ENCODE assay signal across 1 cellular context in the genomic region with DNA sequence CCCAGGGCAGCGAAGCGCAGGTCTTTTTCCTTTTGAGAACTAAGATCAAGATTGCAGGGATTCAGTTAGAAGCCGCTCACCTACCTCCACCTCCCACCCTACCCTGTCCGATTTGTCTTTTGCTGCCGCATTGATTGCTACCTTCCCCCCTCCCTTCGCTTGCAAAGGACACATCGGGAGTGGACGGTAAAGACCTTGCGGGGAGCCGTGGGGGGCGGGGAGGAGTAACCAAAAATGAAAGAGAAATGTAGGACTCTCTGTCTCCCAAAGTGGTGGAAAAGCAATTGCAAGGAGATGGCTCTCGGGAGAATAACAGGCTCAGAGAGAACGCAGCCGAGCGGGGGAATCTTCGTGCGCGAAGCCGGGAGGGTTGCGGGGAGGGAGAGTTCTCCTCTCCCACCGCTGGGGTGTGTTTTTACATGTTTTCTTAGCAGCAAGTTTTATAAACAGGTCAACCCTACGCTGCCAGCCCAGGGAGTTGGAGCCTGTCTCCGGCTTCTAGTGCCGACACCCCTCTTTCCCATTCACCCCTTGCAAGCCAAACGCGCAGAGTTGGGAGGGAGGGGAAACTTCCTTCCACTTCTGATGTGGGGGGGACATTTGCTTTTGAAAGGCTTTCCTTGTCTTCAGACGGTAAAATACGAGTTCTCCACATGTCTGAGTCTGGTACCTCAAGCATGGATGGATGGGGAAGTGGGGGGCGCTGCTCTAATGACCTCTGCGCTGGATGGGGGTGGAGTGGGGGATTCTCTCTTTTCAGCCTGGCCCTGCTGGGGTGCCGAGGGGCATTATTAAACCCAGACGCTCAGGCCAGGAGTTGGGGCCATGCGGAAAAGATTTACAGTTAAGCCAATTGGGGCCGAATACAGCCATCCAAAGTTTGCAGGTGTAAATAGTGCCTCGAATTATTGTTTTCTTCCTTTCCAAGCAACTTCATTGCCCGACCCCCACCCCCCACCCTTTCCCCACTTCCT.
TF ChIP-seq lines count a peak whose summit lies in the region.

No MANE protein-coding gene starts in this region.

TF ChIP-seq in WTC11, 78 proteins besides CTCF, POLR2A, EP300 and RAD21 (continued from another document):
- TF ChIP-seq, protein P1, sequence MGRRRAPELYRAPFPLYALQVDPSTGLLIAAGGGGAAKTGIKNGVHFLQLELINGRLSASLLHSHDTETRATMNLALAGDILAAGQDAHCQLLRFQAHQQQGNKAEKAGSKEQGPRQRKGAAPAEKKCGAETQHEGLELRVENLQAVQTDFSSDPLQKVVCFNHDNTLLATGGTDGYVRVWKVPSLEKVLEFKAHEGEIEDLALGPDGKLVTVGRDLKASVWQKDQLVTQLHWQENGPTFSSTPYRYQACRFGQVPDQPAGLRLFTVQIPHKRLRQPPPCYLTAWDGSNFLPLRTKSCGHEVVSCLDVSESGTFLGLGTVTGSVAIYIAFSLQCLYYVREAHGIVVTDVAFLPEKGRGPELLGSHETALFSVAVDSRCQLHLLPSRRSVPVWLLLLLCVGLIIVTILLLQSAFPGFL (CRISPR knock-in tag; IDR thresholded peaks at IDR 0.05; ENCODE audit: borderline replicate concordance): no peak
- TF ChIP-seq SP1 (CRISPR knock-in tag; conservative IDR thresholded peaks at IDR 0.05) (no peak), CBFB (CRISPR knock-in tag; IDR thresholded peaks at IDR 0.05; ENCODE audit: low read depth) (no peak), TEAD4 (CRISPR knock-in tag; IDR thresholded peaks at IDR 0.05) (no peak), JAZF1 (CRISPR knock-in tag; IDR thresholded peaks at IDR 0.05) (no peak)
TF ChIP-seq in WTC11: peak in this region for 0.
